1 cellular context compared by ENCODE assay signal in the genomic region with DNA sequence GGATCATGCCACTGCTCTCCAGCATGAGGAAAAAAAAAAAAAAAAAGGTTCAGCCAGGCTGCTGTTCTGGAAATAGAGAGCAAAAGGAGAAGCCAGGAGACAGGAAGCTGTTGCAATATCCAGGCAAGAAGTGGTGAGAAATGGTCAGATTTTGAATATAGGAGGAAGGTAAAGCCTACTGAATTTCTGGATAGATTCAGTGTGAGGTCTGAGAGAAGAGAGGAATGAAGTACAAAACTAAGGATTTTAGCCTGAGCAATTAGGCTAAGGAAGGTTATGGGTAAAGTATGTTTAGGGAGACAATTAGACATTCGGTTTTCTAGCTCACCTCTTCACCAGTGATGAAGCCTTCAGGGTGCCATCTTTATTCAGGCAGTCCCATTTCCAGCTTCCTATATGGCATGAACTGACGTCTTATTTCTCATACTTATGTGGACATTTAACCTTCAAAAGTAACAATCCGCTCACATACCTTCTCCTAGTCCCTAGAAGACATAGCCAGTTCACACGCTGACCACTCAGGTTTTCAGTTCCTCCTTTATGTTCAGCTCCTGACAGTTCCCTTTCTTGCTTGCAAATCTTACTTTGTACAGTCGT.
A peak's percentile ranks its signal among the peaks of the same experiment; 100 is the strongest.
TF ChIP-seq lines count a peak whose summit lies in the region.

No MANE protein-coding gene starts in this region.

TF ChIP-seq in GM12878, 131 proteins besides CTCF, POLR2A, EP300 and RAD21:
- TF ChIP-seq SKIL (IDR thresholded peaks at IDR 0.05; ENCODE audit: low read depth, poor library complexity, severe bottlenecking), result peak; percentile 43
- no peak for TF ChIP-seq BCLAF1 (IDR thresholded peaks at IDR 0.05)
- 0 out of 2 replicates have a peak, but pooled peaks have one; percentile 60 for TF ChIP-seq CHD2 (IDR thresholded peaks at IDR 0.05; ENCODE audit: borderline replicate concordance, low read depth, low read length)
- TF ChIP-seq NBN (IDR thresholded peaks at IDR 0.05), result peak; percentile 54; the same call in 1 of the 2 replicates
- 0 out of 2 replicates have a peak, but pooled peaks have one; percentile 38 for TF ChIP-seq GATAD2B (conservative IDR thresholded peaks at IDR 0.05; ENCODE audit: low read depth)
- no peak for TF ChIP-seq NFXL1 (IDR thresholded peaks at IDR 0.05; ENCODE audit: borderline replicate concordance)
- TF ChIP-seq BCL11A (IDR thresholded peaks at IDR 0.05; ENCODE audit: low read depth, low read length), result peak; percentile 79
- no peak for TF ChIP-seq MXI1 (IDR thresholded peaks at IDR 0.05; ENCODE audit: low read depth, low read length)
- TF ChIP-seq SMARCA5 (IDR thresholded peaks at IDR 0.05), result no peak
- peak; percentile 79; the same call in 1 of the 2 replicates for TF ChIP-seq BACH1 (IDR thresholded peaks at IDR 0.05; ENCODE audit: borderline replicate concordance)
- no peak for TF ChIP-seq RAD51 (IDR thresholded peaks at IDR 0.05)
- peak; percentile 89 to 93; a peak in 3 of 4 replicates for TF ChIP-seq IKZF2 (IDR thresholded peaks at IDR 0.05)
- no peak for TF ChIP-seq IRF5 (IDR thresholded peaks at IDR 0.05; ENCODE audit: borderline replicate concordance)
- TF ChIP-seq PML (IDR thresholded peaks at IDR 0.05; ENCODE audit: low read length), result no peak; the same call in 1 of the 2 replicates
- peak; percentile 87 for TF ChIP-seq EED (IDR thresholded peaks at IDR 0.05; ENCODE audit: low read depth)
- no peak for TF ChIP-seq SIN3A (IDR thresholded peaks at IDR 0.05; ENCODE audit: low read depth, low read length)
- TF ChIP-seq, protein P1, sequence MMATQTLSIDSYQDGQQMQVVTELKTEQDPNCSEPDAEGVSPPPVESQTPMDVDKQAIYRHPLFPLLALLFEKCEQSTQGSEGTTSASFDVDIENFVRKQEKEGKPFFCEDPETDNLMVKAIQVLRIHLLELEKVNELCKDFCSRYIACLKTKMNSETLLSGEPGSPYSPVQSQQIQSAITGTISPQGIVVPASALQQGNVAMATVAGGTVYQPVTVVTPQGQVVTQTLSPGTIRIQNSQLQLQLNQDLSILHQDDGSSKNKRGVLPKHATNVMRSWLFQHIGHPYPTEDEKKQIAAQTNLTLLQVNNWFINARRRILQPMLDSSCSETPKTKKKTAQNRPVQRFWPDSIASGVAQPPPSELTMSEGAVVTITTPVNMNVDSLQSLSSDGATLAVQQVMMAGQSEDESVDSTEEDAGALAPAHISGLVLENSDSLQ (IDR thresholded peaks at IDR 0.05), result peak; percentile 16; the same call in 1 of the 2 replicates
- no peak for TF ChIP-seq SREBF2 (IDR thresholded peaks at IDR 0.05; ENCODE audit: low read length)
- peak; percentile 93 for TF ChIP-seq DPF2 (IDR thresholded peaks at IDR 0.05)
- no peak for TF ChIP-seq POLR2AphosphoS5 (IDR thresholded peaks at IDR 0.05; ENCODE audit: low read length)
- TF ChIP-seq NR2C2 (IDR thresholded peaks at IDR 0.05; ENCODE audit: borderline replicate concordance, control insufficient read depth, insufficient read length, low read depth), result no peak
- peak; percentile 86 for TF ChIP-seq IKZF1 (conservative IDR thresholded peaks at IDR 0.05)
- TF ChIP-seq YY1 (IDR thresholded peaks at IDR 0.05; ENCODE audit: low read depth, low read length), result peak; percentile 70
- peak; percentile 84 for TF ChIP-seq RELB (IDR thresholded peaks at IDR 0.05; ENCODE audit: low read depth)
- peak; percentile 39 for TF ChIP-seq MEF2B (IDR thresholded peaks at IDR 0.05; ENCODE audit: partially characterized antibody, poor library complexity, severe bottlenecking)
- peak; percentile 56; the same call in 1 of the 2 replicates for TF ChIP-seq ATF7 (IDR thresholded peaks at IDR 0.05; ENCODE audit: low read depth)
- TF ChIP-seq MEF2A (IDR thresholded peaks at IDR 0.05; ENCODE audit: insufficient read depth, low read depth, low read length), result 0 out of 2 replicates have a peak, but pooled peaks have one; percentile 40
- TF ChIP-seq, protein P2, sequence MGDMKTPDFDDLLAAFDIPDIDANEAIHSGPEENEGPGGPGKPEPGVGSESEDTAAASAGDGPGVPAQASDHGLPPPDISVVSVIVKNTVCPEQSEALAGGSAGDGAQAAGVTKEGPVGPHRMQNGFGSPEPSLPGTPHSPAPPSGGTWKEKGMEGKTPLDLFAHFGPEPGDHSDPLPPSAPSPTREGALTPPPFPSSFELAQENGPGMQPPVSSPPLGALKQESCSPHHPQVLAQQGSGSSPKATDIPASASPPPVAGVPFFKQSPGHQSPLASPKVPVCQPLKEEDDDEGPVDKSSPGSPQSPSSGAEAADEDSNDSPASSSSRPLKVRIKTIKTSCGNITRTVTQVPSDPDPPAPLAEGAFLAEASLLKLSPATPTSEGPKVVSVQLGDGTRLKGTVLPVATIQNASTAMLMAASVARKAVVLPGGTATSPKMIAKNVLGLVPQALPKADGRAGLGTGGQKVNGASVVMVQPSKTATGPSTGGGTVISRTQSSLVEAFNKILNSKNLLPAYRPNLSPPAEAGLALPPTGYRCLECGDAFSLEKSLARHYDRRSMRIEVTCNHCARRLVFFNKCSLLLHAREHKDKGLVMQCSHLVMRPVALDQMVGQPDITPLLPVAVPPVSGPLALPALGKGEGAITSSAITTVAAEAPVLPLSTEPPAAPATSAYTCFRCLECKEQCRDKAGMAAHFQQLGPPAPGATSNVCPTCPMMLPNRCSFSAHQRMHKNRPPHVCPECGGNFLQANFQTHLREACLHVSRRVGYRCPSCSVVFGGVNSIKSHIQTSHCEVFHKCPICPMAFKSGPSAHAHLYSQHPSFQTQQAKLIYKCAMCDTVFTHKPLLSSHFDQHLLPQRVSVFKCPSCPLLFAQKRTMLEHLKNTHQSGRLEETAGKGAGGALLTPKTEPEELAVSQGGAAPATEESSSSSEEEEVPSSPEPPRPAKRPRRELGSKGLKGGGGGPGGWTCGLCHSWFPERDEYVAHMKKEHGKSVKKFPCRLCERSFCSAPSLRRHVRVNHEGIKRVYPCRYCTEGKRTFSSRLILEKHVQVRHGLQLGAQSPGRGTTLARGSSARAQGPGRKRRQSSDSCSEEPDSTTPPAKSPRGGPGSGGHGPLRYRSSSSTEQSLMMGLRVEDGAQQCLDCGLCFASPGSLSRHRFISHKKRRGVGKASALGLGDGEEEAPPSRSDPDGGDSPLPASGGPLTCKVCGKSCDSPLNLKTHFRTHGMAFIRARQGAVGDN (IDR thresholded peaks at IDR 0.05), result peak; percentile 23; the same call in 1 of the 2 replicates
- TF ChIP-seq ZNF217 (IDR thresholded peaks at IDR 0.05), result no peak
- TF ChIP-seq CREB1 (IDR thresholded peaks at IDR 0.05; ENCODE audit: low read depth), result 0 out of 2 replicates have a peak, but pooled peaks have one; percentile 34
- no peak for TF ChIP-seq HDAC6 (IDR thresholded peaks at IDR 0.05; ENCODE audit: unreplicated experiment)
- TF ChIP-seq BCL3 (IDR thresholded peaks at IDR 0.05; ENCODE audit: borderline replicate concordance, insufficient read depth, low read depth, low read length, poor library complexity, severe bottlenecking), result peak; percentile 15
- no peak for TF ChIP-seq SREBF1 (IDR thresholded peaks at IDR 0.05; ENCODE audit: low read length)
- no peak for TF ChIP-seq RB1 (IDR thresholded peaks at IDR 0.05; ENCODE audit: borderline replicate concordance)
- TF ChIP-seq MTA2 (IDR thresholded peaks at IDR 0.05; ENCODE audit: low read depth), result peak; percentile 60
- peak; percentile 40; the same call in 1 of the 2 replicates for TF ChIP-seq NFIC (IDR thresholded peaks at IDR 0.05; ENCODE audit: low read depth, low read length)
- TF ChIP-seq RCOR1 (conservative IDR thresholded peaks at IDR 0.05; ENCODE audit: low read depth, low read length), result no peak
- no peak for TF ChIP-seq HCFC1 (IDR thresholded peaks at IDR 0.05; ENCODE audit: low read length)
- TF ChIP-seq SPI1 (IDR thresholded peaks at IDR 0.05; ENCODE audit: borderline replicate concordance, insufficient read depth, low read depth, low read length), result peak; percentile 99
- no peak for TF ChIP-seq POLR2AphosphoS2 (IDR thresholded peaks at IDR 0.05; ENCODE audit: low read depth, low read length)
- 0 out of 2 replicates have a peak, but pooled peaks have one; percentile 9 for TF ChIP-seq NR2F1 (conservative IDR thresholded peaks at IDR 0.05)
- TF ChIP-seq RUNX3 (IDR thresholded peaks at IDR 0.05; ENCODE audit: low read length), result peak; percentile 87
- TF ChIP-seq HDGF (IDR thresholded peaks at IDR 0.05), result no peak
- 0 out of 4 replicates have a peak, but pooled peaks of 1 of the 2 experiments have one; percentile 19 for TF ChIP-seq BHLHE40 (IDR thresholded peaks at IDR 0.05; ENCODE audit: borderline replicate concordance in 1 of 2, low read depth in 2 of 2, low read length in 1 of 2)
- TF ChIP-seq RELA (IDR thresholded peaks at IDR 0.05; ENCODE audit: borderline replicate concordance, partially characterized antibody), result no peak
- peak; percentile 96 for TF ChIP-seq IRF4 (IDR thresholded peaks at IDR 0.05; ENCODE audit: low read depth, low read length)
- TF ChIP-seq PAX5 (IDR thresholded peaks at IDR 0.05; ENCODE audit: borderline replicate concordance, low read depth, low read length), result peak; percentile 60; the same call in 1 of the 2 replicates
- no peak for TF ChIP-seq NRF1 (conservative IDR thresholded peaks at IDR 0.05; ENCODE audit: low read depth, low read length)
- no peak for TF ChIP-seq HDAC2 (IDR thresholded peaks at IDR 0.05)
- no peak for TF ChIP-seq CEBPB (IDR thresholded peaks at IDR 0.05; ENCODE audit: borderline replicate concordance in 1 of 2, low read depth in 2 of 2, low read length in 2 of 2)
